Comparison of ENCODE assay signal across 8 cellular contexts in the genomic region with DNA sequence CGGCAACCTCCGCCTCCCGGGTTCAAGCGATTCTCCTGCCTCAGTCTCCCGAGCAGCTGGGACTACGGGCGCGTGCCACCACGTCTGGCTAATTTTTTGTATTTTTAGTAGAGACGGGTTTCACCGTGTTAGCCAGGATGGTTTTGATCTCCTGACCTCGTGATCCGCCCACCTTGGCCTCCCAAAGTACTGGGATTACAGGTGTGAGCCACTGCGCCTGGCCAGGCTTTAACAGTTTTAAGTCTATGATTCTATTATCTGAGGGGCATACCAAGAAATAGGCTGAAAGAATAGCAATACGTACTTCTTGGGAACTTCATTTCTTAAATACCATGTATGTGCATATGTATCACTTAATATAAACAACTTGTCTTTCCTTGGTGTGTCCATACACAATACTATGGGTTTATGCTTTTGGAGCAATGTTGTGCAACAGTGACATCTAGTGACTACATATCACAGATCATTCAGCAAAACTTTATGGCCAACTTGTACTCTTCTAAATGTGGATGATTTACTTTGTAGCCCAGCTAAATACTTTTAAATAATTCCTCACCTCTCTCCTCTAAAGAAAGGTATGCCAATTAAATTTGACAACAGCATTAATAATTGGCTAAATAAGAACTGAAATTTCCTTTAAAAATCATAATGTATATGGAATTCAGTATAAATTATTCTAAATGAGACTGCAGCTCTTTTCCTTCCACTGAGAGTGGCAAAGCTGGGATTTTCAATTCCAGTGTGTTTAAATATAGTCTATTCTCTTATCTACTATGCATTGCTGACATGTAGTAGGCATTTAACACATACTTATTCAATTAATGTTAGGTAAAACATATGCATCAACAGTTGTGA. TPM values are rescaled to one million over a fixed set of nuclear protein-coding genes. Genes with fewer than 3 reads are reported as not detected.
DNase-seq lines count a peak whose midpoint lies in the region; ATAC-seq and TF ChIP-seq lines count a peak whose summit lies in the region.

No MANE protein-coding gene starts in this region.

- intact Hi-C loops in left ventricle myocardium inferior (cut with micrococcal nuclease): loop anchor here (5.0 kb wide), 3 partner anchors 117 to 557 kb away; no protein-coding TSS in a partner anchor

- TF ChIP-seq CTCF in left ventricle myocardium inferior (IDR thresholded peaks at IDR 0.05; ENCODE audit: borderline replicate concordance) (peak; percentile 89), retinal pigment epithelial cell (conservative IDR thresholded peaks at IDR 0.05; ENCODE audit: low read depth, low read length) (peak; percentile 70)

- H3K36me3 ChIP-seq in adipocyte (ENCODE audit: control insufficient read depth, insufficient read depth, low read length, severe bottlenecking) (no peaks in the 10 kb centered on the region), left ventricle myocardium inferior (no peaks in the 10 kb centered on the region)

- H3K4me1 ChIP-seq in adipocyte (ENCODE audit: control insufficient read depth, insufficient read depth, low read length) (peaks cover 18% of the 10 kb centered on the region), left ventricle myocardium inferior (peaks cover 15% of the 10 kb centered on the region)

- peak; percentile 69 for ATAC-seq in GM18519 (IDR thresholded peaks at IDR 0.05; ENCODE audit: low FRiP score, unreplicated experiment)
- ATAC-seq in HG02981 (IDR thresholded peaks at IDR 0.05; ENCODE audit: unreplicated experiment): peak; percentile 89
- ATAC-seq in GM21447 (IDR thresholded peaks at IDR 0.05; ENCODE audit: unreplicated experiment): no peak

- H3K27ac ChIP-seq in left ventricle myocardium inferior (replicated peaks): no peak overlapping the region

- H3K27me3 ChIP-seq in adipocyte (replicated peaks; ENCODE audit: control insufficient read depth, insufficient read depth, low read length) (no peaks in the 10 kb centered on the region), left ventricle myocardium inferior (ENCODE audit: low read depth) (no peaks in the 10 kb centered on the region)

- H3K4me3 ChIP-seq in adipocyte (ENCODE audit: low read length) (no peak overlapping the region), left ventricle myocardium inferior (no peak overlapping the region), retinal pigment epithelial cell (ENCODE audit: low read length) (no peak overlapping the region)

- DNase-seq in COLO668 (lab: John Stamatoyannopoulos, UW; ENCODE audit: unreplicated experiment): peak; percentile 31
- DNase-seq in NCI-H2171 (lab: John Stamatoyannopoulos, UW): peak; percentile 0
- DNase-seq in adipocyte (ENCODE audit: low read depth): peak; percentile 85
- DNase-seq in left ventricle myocardium inferior: no peak
- DNase-seq in retinal pigment epithelial cell (ENCODE audit: low read depth): peak; percentile 44

- no peak overlapping the region for H3K9ac ChIP-seq in adipocyte (ENCODE audit: low read length)

- no peaks in the 10 kb centered on the region for H3K9me3 ChIP-seq in adipocyte (ENCODE audit: control insufficient read depth, low read length)
- no peaks in the 10 kb centered on the region for H3K9me3 ChIP-seq in left ventricle myocardium inferior (replicated peaks)

RNA-seq across cellular contexts. Expression of gene SLC9B1, which starts 10.4 kb away (rescaled TPM):
- total RNA-seq in left ventricle myocardium inferior: 0.55 TPM
